1 cellular context compared by ENCODE assay signal in the genomic region with DNA sequence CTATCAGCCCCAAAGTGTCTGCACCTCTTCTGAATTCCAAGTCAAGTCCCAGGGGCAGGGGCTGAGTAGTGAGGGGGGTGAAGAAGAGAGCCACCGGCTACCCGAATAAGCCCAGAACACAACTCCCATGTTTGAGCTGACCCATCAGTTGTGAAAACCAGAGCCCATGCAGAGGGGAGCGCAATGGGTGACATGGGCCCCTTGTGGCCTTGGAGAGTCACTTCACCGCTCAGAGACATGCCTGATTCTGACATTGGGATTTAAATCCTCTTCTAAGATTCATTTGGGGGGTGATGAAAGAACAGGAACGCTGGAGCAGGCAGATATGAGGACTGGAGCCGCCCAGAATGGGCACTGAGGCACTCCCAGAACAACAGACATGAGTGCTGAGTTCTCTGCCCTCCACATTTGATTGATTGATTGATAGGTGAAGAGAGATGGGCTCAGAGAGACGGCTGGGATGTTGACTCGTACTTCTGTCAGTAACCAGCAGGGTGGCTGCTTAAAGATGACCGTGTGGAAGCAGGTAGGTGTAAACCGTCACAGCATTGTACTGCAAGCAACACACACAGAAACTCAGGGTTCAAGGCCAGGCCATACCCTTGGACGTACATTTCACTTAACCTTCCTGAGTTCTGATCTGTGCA.
TF ChIP-seq lines count a peak whose summit lies in the region.

No MANE protein-coding gene starts in this region.

TF ChIP-seq in H1, 55 proteins besides CTCF, POLR2A, EP300 and RAD21:
- TF ChIP-seq POLR2AphosphoS5 (IDR thresholded peaks at IDR 0.05; ENCODE audit: low read depth, low read length): peak; percentile 49
- TF ChIP-seq RNF2 (IDR thresholded peaks at IDR 0.05; ENCODE audit: borderline replicate concordance, low read depth, low read length, missing control alignments, poor library complexity, severe bottlenecking): no peak
TF ChIP-seq in H1: peak in this region for 1.
